In the genomic region with DNA sequence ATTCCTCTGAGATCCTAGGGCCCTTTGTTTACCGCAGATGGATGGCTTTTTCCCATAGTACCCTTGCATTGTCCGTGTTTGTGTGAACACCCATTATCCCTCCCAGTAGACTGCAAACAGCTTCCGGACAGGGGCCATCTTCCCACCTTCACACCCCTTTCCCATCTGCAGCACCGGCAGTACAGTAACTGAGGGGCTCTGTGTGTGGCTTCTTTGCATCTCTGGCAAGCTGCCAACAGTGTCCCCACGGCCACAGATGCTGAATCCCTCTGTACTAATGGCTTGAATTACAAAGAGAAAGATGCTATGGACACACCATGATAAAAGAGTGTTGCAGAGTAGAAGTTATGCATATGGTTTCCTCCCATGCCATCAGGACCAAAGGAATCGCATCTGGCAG, we compare ENCODE assay signal across 25 cellular contexts.
DNase-seq lines count a peak whose midpoint lies in the region; ATAC-seq, FAIRE-seq and TF ChIP-seq lines count a peak whose summit lies in the region.
"Had no signal": no experiment of that assay in that cellular context is flagged by ENCODE, and none has a peak within 500 bp of the region (broad histone marks: within the 10 kb centered on the region; RNA-seq: fewer than 3 reads in every experiment).

No MANE protein-coding gene starts in this region.

- POLR2A ChIA-PET in activated CD4-positive, alpha-beta T cell treated with anti-CD3 and anti-CD28 coated beads, Interleukin-2, amount 10 ng/mL, durations not matched to agents 7 days and 5 days (lab: Charles Lee): no interaction called here

- no peaks in the 10 kb centered on the region for H3K4me1 Mint-ChIP-seq in activated CD4-positive, alpha-beta T cell treated with anti-CD3 and anti-CD28 coated beads, Interleukin-2, amount 10 ng/mL, durations not matched to agents 7 days and 5 days
- H3K4me1 Mint-ChIP-seq: CD4-positive, alpha-beta memory T cell; T-cell had no signal

- H3K27me3 Mint-ChIP-seq in activated CD4-positive, alpha-beta T cell treated with anti-CD3 and anti-CD28 coated beads, Interleukin-2, amount 10 ng/mL, durations not matched to agents 7 days and 5 days: no peaks in the 10 kb centered on the region
- H3K27me3 Mint-ChIP-seq: CD4-positive, alpha-beta memory T cell; T-cell had no signal

- no peaks in the 10 kb centered on the region for H3K9me3 ChIP-seq in right atrium auricular region
- H3K9me3 ChIP-seq: A549; BLaER1 treated with 17β-estradiol and CSF1 and Interleukin-3, amounts not matched to agents 10 nM and 100 nM had no signal

- no peaks in the 10 kb centered on the region for H3K9me3 Mint-ChIP-seq in activated CD4-positive, alpha-beta T cell treated with anti-CD3 and anti-CD28 coated beads, Interleukin-2, amount 10 ng/mL, durations not matched to agents 7 days and 5 days
- H3K9me3 Mint-ChIP-seq: CD4-positive, alpha-beta memory T cell; T-cell had no signal

- no peak overlapping the region for H3K4me3 Mint-ChIP-seq in activated CD4-positive, alpha-beta T cell treated with anti-CD3 and anti-CD28 coated beads, Interleukin-2, amount 10 ng/mL, durations not matched to agents 7 days and 5 days
- H3K4me3 Mint-ChIP-seq: CD4-positive, alpha-beta memory T cell; T-cell had no signal

- no peaks in the 10 kb centered on the region for H3K36me3 ChIP-seq in right atrium auricular region
- H3K36me3 ChIP-seq: BLaER1 treated with 17β-estradiol and CSF1 and Interleukin-3, amounts not matched to agents 10 nM and 100 nM had no signal

- H3K4me3 ChIP-seq in right atrium auricular region: no peak overlapping the region
- H3K4me3 ChIP-seq: A549; BLaER1 treated with 17β-estradiol and CSF1 and Interleukin-3, amounts not matched to agents 10 nM and 100 nM had no signal

- no peak for FAIRE-seq in D721Med (lab: Jason Lieb, UNC)
- FAIRE-seq: A549, GM12892 had no signal

- CTCF ChIA-PET in activated CD4-positive, alpha-beta T cell treated with anti-CD3 and anti-CD28 coated beads, Interleukin-2, amount 10 ng/mL, durations not matched to agents 7 days and 5 days (lab: Charles Lee): no interaction called here

- no peak for ATAC-seq in left lobe of liver
- ATAC-seq: A549, T-cell had no signal

- no peak overlapping the region for H3K27ac Mint-ChIP-seq in activated CD4-positive, alpha-beta T cell treated with anti-CD3 and anti-CD28 coated beads, Interleukin-2, amount 10 ng/mL, durations not matched to agents 7 days and 5 days
- H3K27ac Mint-ChIP-seq: CD4-positive, alpha-beta memory T cell; T-cell had no signal

- H3K27me3 ChIP-seq in right atrium auricular region: no peaks in the 10 kb centered on the region
- H3K27me3 ChIP-seq: BLaER1 treated with 17β-estradiol and CSF1 and Interleukin-3, amounts not matched to agents 10 nM and 100 nM had no signal

- no peak for TF ChIP-seq CTCF in right atrium auricular region (IDR thresholded peaks at IDR 0.05)
- TF ChIP-seq CTCF in D721Med (IDR thresholded peaks at IDR 0.05; ENCODE audit: insufficient read depth, missing control alignments): no peak

- H3K4me1 ChIP-seq in right atrium auricular region: no peaks in the 10 kb centered on the region
- H3K4me1 ChIP-seq: A549; BLaER1 treated with 17β-estradiol and CSF1 and Interleukin-3, amounts not matched to agents 10 nM and 100 nM had no signal

- H3K36me3 Mint-ChIP-seq in activated CD4-positive, alpha-beta T cell treated with anti-CD3 and anti-CD28 coated beads, Interleukin-2, amount 10 ng/mL, durations not matched to agents 7 days and 5 days (ENCODE audit: low read depth): no peaks in the 10 kb centered on the region
- H3K36me3 Mint-ChIP-seq: CD4-positive, alpha-beta memory T cell; T-cell had no signal

- intact Hi-C loops in cardiac septum (cut with DNase I): no loop called here

- DNase-seq in right atrium auricular region (ENCODE audit: low spot score) (peak; percentile 40), cardiac septum (ENCODE audit: low spot score) (no peak), NCI-H69 (lab: John Stamatoyannopoulos, UW) (peak; percentile 53), left lobe of liver (ENCODE audit: low spot score) (peak; percentile 30), D721Med (ENCODE audit: insufficient read length, low spot score) (no peak), foreskin melanocyte (no peak)
- DNase-seq in activated CD4-positive, alpha-beta T cell treated with anti-CD3 and anti-CD28 coated beads, Interleukin-2, amount 10 ng/mL, durations not matched to agents 7 days and 5 days: no peak
- DNase-seq: AML-193; CD4-positive, alpha-beta memory T cell; COR-L47; DMS79 treated with DMSO at 0.1 percent for 48 hours; GF-D8; Karpas-422; NCI-H1092 treated with DMSO at 0.1 percent for 48 hours; NCI-H1436; NCI-H187 treated with DMSO at 0.1 percent for 48 hours; NCI-H2107; NCI-H226; NCI-H510A; Right ventricle myocardium superior; RPMI8226; T-cell had no signal

- no peak overlapping the region for H3K27ac ChIP-seq in right atrium auricular region
- H3K27ac ChIP-seq: A549; BLaER1 treated with 17β-estradiol and CSF1 and Interleukin-3, amounts not matched to agents 10 nM and 100 nM had no signal

Comparison
In these comparisons a context has a peak if more than half of its experiments do, and no peak if none do; other contexts are left out.
1. DNase-seq: peak in right atrium auricular region (single experiment), NCI-H69 (single experiment) and left lobe of liver (single experiment); none in cardiac septum (single experiment), activated CD4-positive, alpha-beta T cell treated with anti-CD3 and anti-CD28 coated beads, Interleukin-2, amount 10 ng/mL, durations not matched to agents 7 days and 5 days (single experiment), D721Med (single experiment) and foreskin melanocyte (single experiment).